In genomic region chr1:18908911-18909771, GRCh38 we compare ENCODE assay signal across 1 cellular context.
TF ChIP-seq lines count a peak whose summit lies in the region.

No MANE protein-coding gene starts in this region.

TF ChIP-seq in K562, 482 proteins besides CTCF, POLR2A, EP300 and RAD21 (continued from another document):
- TF ChIP-seq, protein P1, sequence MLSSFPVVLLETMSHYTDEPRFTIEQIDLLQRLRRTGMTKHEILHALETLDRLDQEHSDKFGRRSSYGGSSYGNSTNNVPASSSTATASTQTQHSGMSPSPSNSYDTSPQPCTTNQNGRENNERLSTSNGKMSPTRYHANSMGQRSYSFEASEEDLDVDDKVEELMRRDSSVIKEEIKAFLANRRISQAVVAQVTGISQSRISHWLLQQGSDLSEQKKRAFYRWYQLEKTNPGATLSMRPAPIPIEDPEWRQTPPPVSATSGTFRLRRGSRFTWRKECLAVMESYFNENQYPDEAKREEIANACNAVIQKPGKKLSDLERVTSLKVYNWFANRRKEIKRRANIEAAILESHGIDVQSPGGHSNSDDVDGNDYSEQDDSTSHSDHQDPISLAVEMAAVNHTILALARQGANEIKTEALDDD (IDR thresholded peaks at IDR 0.05) = peak; percentile 94
- TF ChIP-seq ZFP36 (IDR thresholded peaks at IDR 0.05; ENCODE audit: low read depth, low read length, partially characterized antibody) (peak; percentile 34), CBX5 (IDR thresholded peaks at IDR 0.05; ENCODE audit: borderline replicate concordance, low read depth) (peak; percentile 62; the same call in 1 of the 2 replicates), MYNN (IDR thresholded peaks at IDR 0.05) (peak; percentile 50; the same call in 1 of the 2 replicates), MYNN (CRISPR knock-in tag; IDR thresholded peaks at IDR 0.05) (no peak), NCOR1 (IDR thresholded peaks at IDR 0.05) (peak; percentile 87), SMARCA5 (IDR thresholded peaks at IDR 0.05) (0 out of 2 replicates have a peak, but pooled peaks have one; percentile 48), L3MBTL2 (IDR thresholded peaks at IDR 0.05) (peak; percentile 36; the same call in 1 of the 2 replicates), ZBTB1 (CRISPR knock-in tag; IDR thresholded peaks at IDR 0.05; ENCODE audit: borderline replicate concordance, low read depth) (0 out of 2 replicates have a peak, but pooled peaks have one; percentile 14), SMARCE1 (IDR thresholded peaks at IDR 0.05) (peak; percentile 74), CXXC5 (CRISPR knock-in tag; IDR thresholded peaks at IDR 0.05) (peak; percentile 36; the same call in 1 of the 2 replicates), DACH1 (IDR thresholded peaks at IDR 0.05; ENCODE audit: partially characterized antibody) (peak; percentile 25), PRMT5 (CRISPR knock-in tag; IDR thresholded peaks at IDR 0.05) (no peak), ZSCAN29 (IDR thresholded peaks at IDR 0.05) (0 out of 2 replicates have a peak, but pooled peaks have one; percentile 49), DPF2 (IDR thresholded peaks at IDR 0.05) (peak; percentile 84), HEY1 (CRISPR knock-in tag; IDR thresholded peaks at IDR 0.05; ENCODE audit: borderline replicate concordance) (no peak)
